Comparison of ENCODE assay signal across 1 cellular context in the genomic region with DNA sequence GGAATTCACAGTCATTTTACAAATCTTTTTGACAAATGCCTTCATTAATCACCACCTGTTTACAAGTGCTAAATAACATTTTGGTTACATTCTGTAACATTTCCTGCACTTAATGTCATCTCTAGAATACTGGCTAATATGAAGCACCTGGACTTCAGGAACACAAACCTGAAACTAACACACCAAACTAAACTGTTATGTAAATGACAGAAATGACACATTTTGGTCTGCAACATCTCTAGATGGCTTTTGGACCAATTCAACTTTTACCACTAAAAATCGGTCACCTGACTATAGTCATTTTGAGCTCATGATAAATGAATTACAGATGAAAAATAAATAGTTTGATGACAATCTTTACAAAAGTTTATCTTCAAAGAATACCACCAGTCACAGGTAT.
TF ChIP-seq lines count a peak whose summit lies in the region.

No MANE protein-coding gene starts in this region.

TF ChIP-seq in GM12878, 131 proteins besides CTCF, POLR2A, EP300 and RAD21 (continued from another document):
- TF ChIP-seq, protein P1, sequence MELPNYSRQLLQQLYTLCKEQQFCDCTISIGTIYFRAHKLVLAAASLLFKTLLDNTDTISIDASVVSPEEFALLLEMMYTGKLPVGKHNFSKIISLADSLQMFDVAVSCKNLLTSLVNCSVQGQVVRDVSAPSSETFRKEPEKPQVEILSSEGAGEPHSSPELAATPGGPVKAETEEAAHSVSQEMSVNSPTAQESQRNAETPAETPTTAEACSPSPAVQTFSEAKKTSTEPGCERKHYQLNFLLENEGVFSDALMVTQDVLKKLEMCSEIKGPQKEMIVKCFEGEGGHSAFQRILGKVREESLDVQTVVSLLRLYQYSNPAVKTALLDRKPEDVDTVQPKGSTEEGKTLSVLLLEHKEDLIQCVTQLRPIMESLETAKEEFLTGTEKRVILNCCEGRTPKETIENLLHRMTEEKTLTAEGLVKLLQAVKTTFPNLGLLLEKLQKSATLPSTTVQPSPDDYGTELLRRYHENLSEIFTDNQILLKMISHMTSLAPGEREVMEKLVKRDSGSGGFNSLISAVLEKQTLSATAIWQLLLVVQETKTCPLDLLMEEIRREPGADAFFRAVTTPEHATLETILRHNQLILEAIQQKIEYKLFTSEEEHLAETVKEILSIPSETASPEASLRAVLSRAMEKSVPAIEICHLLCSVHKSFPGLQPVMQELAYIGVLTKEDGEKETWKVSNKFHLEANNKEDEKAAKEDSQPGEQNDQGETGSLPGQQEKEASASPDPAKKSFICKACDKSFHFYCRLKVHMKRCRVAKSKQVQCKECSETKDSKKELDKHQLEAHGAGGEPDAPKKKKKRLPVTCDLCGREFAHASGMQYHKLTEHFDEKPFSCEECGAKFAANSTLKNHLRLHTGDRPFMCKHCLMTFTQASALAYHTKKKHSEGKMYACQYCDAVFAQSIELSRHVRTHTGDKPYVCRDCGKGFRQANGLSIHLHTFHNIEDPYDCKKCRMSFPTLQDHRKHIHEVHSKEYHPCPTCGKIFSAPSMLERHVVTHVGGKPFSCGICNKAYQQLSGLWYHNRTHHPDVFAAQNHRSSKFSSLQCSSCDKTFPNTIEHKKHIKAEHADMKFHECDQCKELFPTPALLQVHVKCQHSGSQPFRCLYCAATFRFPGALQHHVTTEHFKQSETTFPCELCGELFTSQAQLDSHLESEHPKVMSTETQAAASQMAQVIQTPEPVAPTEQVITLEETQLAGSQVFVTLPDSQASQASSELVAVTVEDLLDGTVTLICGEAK (IDR thresholded peaks at IDR 0.05; ENCODE audit: borderline replicate concordance), result no peak
- no peak for TF ChIP-seq LARP7 (IDR thresholded peaks at IDR 0.05)
- TF ChIP-seq BHLHE40 (IDR thresholded peaks at IDR 0.05; ENCODE audit: borderline replicate concordance in 1 of 2, low read depth in 2 of 2, low read length in 1 of 2), result peak; percentile 47 to 63; a peak in 3 of 4 replicates
- no peak for TF ChIP-seq ZNF622 (IDR thresholded peaks at IDR 0.05)
- TF ChIP-seq HDGF (IDR thresholded peaks at IDR 0.05), result no peak
- TF ChIP-seq, protein P2, sequence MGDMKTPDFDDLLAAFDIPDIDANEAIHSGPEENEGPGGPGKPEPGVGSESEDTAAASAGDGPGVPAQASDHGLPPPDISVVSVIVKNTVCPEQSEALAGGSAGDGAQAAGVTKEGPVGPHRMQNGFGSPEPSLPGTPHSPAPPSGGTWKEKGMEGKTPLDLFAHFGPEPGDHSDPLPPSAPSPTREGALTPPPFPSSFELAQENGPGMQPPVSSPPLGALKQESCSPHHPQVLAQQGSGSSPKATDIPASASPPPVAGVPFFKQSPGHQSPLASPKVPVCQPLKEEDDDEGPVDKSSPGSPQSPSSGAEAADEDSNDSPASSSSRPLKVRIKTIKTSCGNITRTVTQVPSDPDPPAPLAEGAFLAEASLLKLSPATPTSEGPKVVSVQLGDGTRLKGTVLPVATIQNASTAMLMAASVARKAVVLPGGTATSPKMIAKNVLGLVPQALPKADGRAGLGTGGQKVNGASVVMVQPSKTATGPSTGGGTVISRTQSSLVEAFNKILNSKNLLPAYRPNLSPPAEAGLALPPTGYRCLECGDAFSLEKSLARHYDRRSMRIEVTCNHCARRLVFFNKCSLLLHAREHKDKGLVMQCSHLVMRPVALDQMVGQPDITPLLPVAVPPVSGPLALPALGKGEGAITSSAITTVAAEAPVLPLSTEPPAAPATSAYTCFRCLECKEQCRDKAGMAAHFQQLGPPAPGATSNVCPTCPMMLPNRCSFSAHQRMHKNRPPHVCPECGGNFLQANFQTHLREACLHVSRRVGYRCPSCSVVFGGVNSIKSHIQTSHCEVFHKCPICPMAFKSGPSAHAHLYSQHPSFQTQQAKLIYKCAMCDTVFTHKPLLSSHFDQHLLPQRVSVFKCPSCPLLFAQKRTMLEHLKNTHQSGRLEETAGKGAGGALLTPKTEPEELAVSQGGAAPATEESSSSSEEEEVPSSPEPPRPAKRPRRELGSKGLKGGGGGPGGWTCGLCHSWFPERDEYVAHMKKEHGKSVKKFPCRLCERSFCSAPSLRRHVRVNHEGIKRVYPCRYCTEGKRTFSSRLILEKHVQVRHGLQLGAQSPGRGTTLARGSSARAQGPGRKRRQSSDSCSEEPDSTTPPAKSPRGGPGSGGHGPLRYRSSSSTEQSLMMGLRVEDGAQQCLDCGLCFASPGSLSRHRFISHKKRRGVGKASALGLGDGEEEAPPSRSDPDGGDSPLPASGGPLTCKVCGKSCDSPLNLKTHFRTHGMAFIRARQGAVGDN (IDR thresholded peaks at IDR 0.05), result no peak
- no peak for TF ChIP-seq MEF2B (IDR thresholded peaks at IDR 0.05; ENCODE audit: partially characterized antibody, poor library complexity, severe bottlenecking)
- TF ChIP-seq MYC (IDR thresholded peaks at IDR 0.05; ENCODE audit: insufficient read depth, insufficient read length, insufficient replicate concordance, low read length, severe bottlenecking), result no peak
- no peak for TF ChIP-seq NFIC (IDR thresholded peaks at IDR 0.05; ENCODE audit: low read depth, low read length)
- TF ChIP-seq JUNB (IDR thresholded peaks at IDR 0.05), result peak; percentile 26; the same call in 1 of the 2 replicates
- no peak for TF ChIP-seq RBBP5 (conservative IDR thresholded peaks at IDR 0.05)
- TF ChIP-seq MTA3 (IDR thresholded peaks at IDR 0.05; ENCODE audit: borderline replicate concordance, low read length), result no peak
- TF ChIP-seq MTA2 (IDR thresholded peaks at IDR 0.05; ENCODE audit: low read depth), result 0 out of 2 replicates have a peak, but pooled peaks have one; percentile 34
- TF ChIP-seq RB1 (IDR thresholded peaks at IDR 0.05; ENCODE audit: borderline replicate concordance), result no peak
- TF ChIP-seq CBX5 (IDR thresholded peaks at IDR 0.05; ENCODE audit: low read depth), result no peak
